In genomic region chr12:48956279-48957140, GRCh38 we compare ENCODE assay signal across 8 cellular contexts. TPM values are rescaled to one million over a fixed set of nuclear protein-coding genes. Genes with fewer than 3 reads are reported as not detected.
A peak's percentile ranks its signal among the peaks of the same experiment; 100 is the strongest.
DNase-seq lines count a peak whose midpoint lies in the region; ATAC-seq, FAIRE-seq and TF ChIP-seq lines count a peak whose summit lies in the region.

No MANE protein-coding gene starts in this region.

- intact Hi-C loops in mammary epithelial cell (cut with micrococcal nuclease), result loop anchor here (2.0 to 5.0 kb wide), 2 partner anchors 22 to 176 kb away; partner anchors contain the start of genes TUBA1B and WNT1

- CTCF ChIA-PET in mammary epithelial cell (lab: Charles Lee; ENCODE audit: low non-redundant PET), result interaction anchor here (0.5 to 0.8 kb wide), 2 partner anchors 12 to 23 kb away, joined by 5 to 12 read pairs; no protein-coding TSS in a partner anchor

- peak overlapping the region; percentile 71 to 92 (median 88) for H3K27ac ChIP-seq in BLaER1 treated with 17β-estradiol and CSF1 and Interleukin-3, amounts not matched to agents 10 nM and 100 nM
- H3K27ac ChIP-seq in KOPT-K1 (ENCODE audit: low read depth, low read length, poor library complexity, severe bottlenecking) (peak overlapping the region; percentile 85), mammary epithelial cell (ENCODE audit: insufficient read depth, low read depth, low read length) (peak overlapping the region; percentile 78), iPS-18a (ENCODE audit: low read length) (peak overlapping the region; percentile 81)

- peaks cover 27 to 45% (median 34%) of the 10 kb centered on the region in 11 experiments for H3K36me3 ChIP-seq in BLaER1 treated with 17β-estradiol and CSF1 and Interleukin-3, amounts not matched to agents 10 nM and 100 nM
- H3K36me3 ChIP-seq in KOPT-K1 (ENCODE audit: insufficient read depth, low read length) (peaks cover 29% of the 10 kb centered on the region; the same call in 1 of the 2 replicates), mammary epithelial cell (ENCODE audit: insufficient read depth, low read length) (peaks cover 6% of the 10 kb centered on the region), iPS-18a (ENCODE audit: control insufficient read depth, low read depth, low read length) (peaks cover 34% of the 10 kb centered on the region)

- no TSS peak for BruUV-seq in mammary epithelial cell (replicated peaks; lab: Mats Ljungman, UMichigan)

- DNase-seq in RCC 7860 (ENCODE audit: low spot score) (peak; percentile 84), mammary epithelial cell (peak; percentile 97), retinal pigment epithelial cell (ENCODE audit: low read depth) (peak; percentile 84)

- peak overlapping the region; percentile 76 to 99 (median 93) for H3K4me2 ChIP-seq in BLaER1 treated with 17β-estradiol and CSF1 and Interleukin-3, amounts not matched to agents 10 nM and 100 nM
- peak overlapping the region; percentile 85 for H3K4me2 ChIP-seq in mammary epithelial cell (ENCODE audit: insufficient read depth, low read depth, low read length)

- ATAC-seq in GM18909 (IDR thresholded peaks at IDR 0.05; ENCODE audit: poor library complexity, unreplicated experiment) (peak; percentile 16), HG03045 (IDR thresholded peaks at IDR 0.05; ENCODE audit: unreplicated experiment) (no peak)

- peak overlapping the region; percentile 84 to 93 (median 90) for H3K9ac ChIP-seq in BLaER1 treated with 17β-estradiol and CSF1 and Interleukin-3, amounts not matched to agents 10 nM and 100 nM
- peak overlapping the region; percentile 74 for H3K9ac ChIP-seq in mammary epithelial cell (ENCODE audit: insufficient read depth, low read length)
- peak overlapping the region; percentile 95 for H3K9ac ChIP-seq in iPS-18a (ENCODE audit: low read length)

- peaks cover 30 to 56% (median 36%) of the 10 kb centered on the region in 10 experiments for H3K4me1 ChIP-seq in BLaER1 treated with 17β-estradiol and CSF1 and Interleukin-3, amounts not matched to agents 10 nM and 100 nM
- H3K4me1 ChIP-seq in mammary epithelial cell (ENCODE audit: insufficient read depth, low read length) (peaks cover 26% of the 10 kb centered on the region), iPS-18a (ENCODE audit: control insufficient read depth, low read depth, low read length) (peaks cover 17% of the 10 kb centered on the region)

- H4K20me1 ChIP-seq in BLaER1 treated with 17β-estradiol and CSF1 and Interleukin-3, amounts not matched to agents 10 nM and 100 nM, result peaks cover 37 to 52% (median 48%) of the 10 kb centered on the region in 11 experiments
- H4K20me1 ChIP-seq in mammary epithelial cell (ENCODE audit: insufficient read depth, low read length), result no peaks in the 10 kb centered on the region

- peaks cover 57% of the 10 kb centered on the region for H3K79me2 ChIP-seq in mammary epithelial cell (ENCODE audit: insufficient read depth, low read length)

- FAIRE-seq in RCC 7860 (lab: Jason Lieb, UNC), result peak; percentile 80

- peak overlapping the region; percentile 86 to 100 (median 98) for H3K4me3 ChIP-seq in BLaER1 treated with 17β-estradiol and CSF1 and Interleukin-3, amounts not matched to agents 10 nM and 100 nM
- H3K4me3 ChIP-seq in mammary epithelial cell (replicated peaks in 1 of 3; ENCODE audit: insufficient read depth in 1 of 3, low read depth in 2 of 3, low read length in 3 of 3) (peak overlapping the region; percentile 82 to 97 (median 96)), iPS-18a (ENCODE audit: low read length) (peak overlapping the region; percentile 79), retinal pigment epithelial cell (ENCODE audit: low read length) (peak overlapping the region; percentile 94)

- H3K9me3 ChIP-seq in BLaER1 treated with 17β-estradiol and CSF1 and Interleukin-3, amounts not matched to agents 10 nM and 100 nM (replicated peaks in 1 of 11), result no peaks in the 10 kb centered on the region
- H3K9me3 ChIP-seq in KOPT-K1 (ENCODE audit: insufficient read depth, low read length, poor library complexity, severe bottlenecking), result no peaks in the 10 kb centered on the region
- H3K9me3 ChIP-seq in mammary epithelial cell (replicated peaks; ENCODE audit: insufficient read depth, low read length), result no peaks in the 10 kb centered on the region
- H3K9me3 ChIP-seq in iPS-18a (ENCODE audit: control insufficient read depth, low read depth, low read length), result no peaks in the 10 kb centered on the region

- dilution Hi-C loops in mammary epithelial cell (cut with HindIII; ENCODE audit: low sequenced_read_pairs), result no loop called here

- H3K27me3 ChIP-seq in BLaER1 treated with 17β-estradiol and CSF1 and Interleukin-3, amounts not matched to agents 10 nM and 100 nM, result no peaks in the 10 kb centered on the region
- H3K27me3 ChIP-seq in mammary epithelial cell (ENCODE audit: insufficient read depth, low read length), result no peaks in the 10 kb centered on the region
- no peaks in the 10 kb centered on the region for H3K27me3 ChIP-seq in iPS-18a (ENCODE audit: control insufficient read depth, insufficient read depth, low read length)

- WGBS in mammary epithelial cell (ENCODE audit: low coverage, missing lambda C conversion rate), result 3% methylated on average over 21 of the region's 29 CpGs

- H2AFZ ChIP-seq in mammary epithelial cell (ENCODE audit: low read depth, low read length), result peak overlapping the region; percentile 90

- in situ Hi-C loops in mammary epithelial cell (cut with MboI; ENCODE audit: low sequenced_read_pairs in 2 of 2), result no loop called here

- TF ChIP-seq CTCF in mammary epithelial cell (conservative IDR thresholded peaks at IDR 0.05 in 1 of 2, IDR thresholded peaks at IDR 0.05 in 1 of 2; ENCODE audit: extremely low read depth in 1 of 2, insufficient read depth in 1 of 2, low read depth in 1 of 2, low read length in 2 of 2) (peak in 1 of 2 donors; percentile 5), retinal pigment epithelial cell (conservative IDR thresholded peaks at IDR 0.05; ENCODE audit: low read depth, low read length) (peak; percentile 16)

RNA-seq across cellular contexts. Expression of gene ARF3, which starts 0.8 kb away (rescaled TPM):
- 100 to 1,000 TPM in 1 of 2 donors, 10 to 100 TPM in 1; 87.9 to 201 TPM for total RNA-seq in mammary epithelial cell
- polyA plus RNA-seq in mammary epithelial cell, result 200 TPM
- 258 TPM for polyA minus RNA-seq in mammary epithelial cell

RNA-seq across cellular contexts. Expression of gene WNT10B, which starts 15.0 kb away (rescaled TPM):
- total RNA-seq in mammary epithelial cell, result 1 to 10 TPM in 1 of 2 donors, under 1 TPM in 1; 0.17 to 1.1 TPM
- 0.75 TPM for polyA plus RNA-seq in mammary epithelial cell
- not detected for polyA minus RNA-seq in mammary epithelial cell

RNA-seq across cellular contexts. Expression of gene WNT1, which starts 21.6 kb away (rescaled TPM):
- total RNA-seq in mammary epithelial cell, result not detected
- polyA plus RNA-seq in mammary epithelial cell, result not detected
- not detected for polyA minus RNA-seq in mammary epithelial cell

RNA-seq across cellular contexts. Expression of gene FKBP11, which starts 31.2 kb away (rescaled TPM):
- total RNA-seq in mammary epithelial cell, result 10 to 100 TPM in 1 of 2 donors, 1 to 10 TPM in 1; 5.2 to 11.4 TPM
- 19.6 TPM for polyA plus RNA-seq in mammary epithelial cell
- 51.6 TPM for polyA minus RNA-seq in mammary epithelial cell

RNA-seq across cellular contexts. Expression of gene DDN, which starts 42.7 kb away (rescaled TPM):
- under 1 TPM; 0.33 to 0.52 TPM for total RNA-seq in mammary epithelial cell
- 0.09 TPM for polyA plus RNA-seq in mammary epithelial cell
- polyA minus RNA-seq in mammary epithelial cell, result not detected
